In genomic region chr4:173413043-173413442, GRCh38 we compare ENCODE assay signal across 22 cellular contexts. TPM values are rescaled to one million over a fixed set of nuclear protein-coding genes. Genes with fewer than 3 reads are reported as not detected.
A peak's percentile ranks its signal among the peaks of the same experiment; 100 is the strongest.
DNase-seq lines count a peak whose midpoint lies in the region; ATAC-seq and TF ChIP-seq lines count a peak whose summit lies in the region.
"Had no signal": no experiment of that assay in that cellular context is flagged by ENCODE, and none has a peak within 500 bp of the region (broad histone marks: within the 10 kb centered on the region; RNA-seq: fewer than 3 reads in every experiment).

No MANE protein-coding gene starts in this region.

- intact Hi-C loops in CD14-positive monocyte (cut with micrococcal nuclease) (loop anchor here in 1 of 2 donors (10.0 kb wide), 2 partner anchors 238 to 408 kb away; no protein-coding TSS in a partner anchor), mucosa of descending colon (cut with DNase I, micrococcal nuclease) (loop anchor here (5.0 to 10.0 kb wide), 2 partner anchors 96 to 98 kb away; no protein-coding TSS in a partner anchor), thyroid gland (cut with DNase I) (no loop called here)

- H3K27ac Mint-ChIP-seq in CD14-positive monocyte: peak overlapping the region in 6 of 7 donors; percentile 79 to 99 (median 93)
- H3K27ac Mint-ChIP-seq: dendritic cell treated with granulocyte-macrophage colony-stimulating factor and Interleukin-4, amounts not matched to agents 40 ng/mL and 50 ng/mL, for 4 days; naive thymus-derived CD4-positive, alpha-beta T cell; T-cell had no signal

- H3K4me2 ChIP-seq in hepatocyte: no peak overlapping the region

- H3K27me3 ChIP-seq in hepatocyte (no peaks in the 10 kb centered on the region), thyroid gland (no peaks in the 10 kb centered on the region)

- DNase-seq in CD14-positive monocyte (ENCODE audit: low spot score) (no peak), KBM-7 (peak; percentile 29), cerebellar cortex (ENCODE audit: low spot score) (peak; percentile 62), hepatocyte (ENCODE audit: low spot score) (peak; percentile 17), amygdala (lab: John Stamatoyannopoulos, UW) (no peak), mucosa of descending colon (no peak), thyroid gland (no peak)
- DNase-seq: activated CD4-positive, alpha-beta T cell treated with anti-CD3 and anti-CD28 coated beads, Interleukin-2, amount 50 U/mL, for 48 hours; activated naive CD4-positive, alpha-beta T cell treated with Interleukin-2 at 50 U/mL for 16 hours; activated T-cell treated with anti-CD3 and anti-CD28 coated beads, Interleukin-2, amount 50 U/mL, for 1 hour; mammary epithelial cell; naive thymus-derived CD4-positive, alpha-beta T cell; NCI-H345; posterior cingulate gyrus; small intestine; stimulated activated CD4-positive, alpha-beta T cell treated with anti-CD3 and anti-CD28 coated beads, Interleukin-4, amount 100 ng/mL, for 24 hours; T-cell had no signal

- H3K79me2 ChIP-seq in hepatocyte: no peaks in the 10 kb centered on the region

- no peak for TF ChIP-seq POLR2A in thyroid gland (IDR thresholded peaks at IDR 0.05)

- no peaks in the 10 kb centered on the region for H3K9me3 ChIP-seq in hepatocyte (ENCODE audit: low read depth)
- H3K9me3 ChIP-seq in mucosa of descending colon: no peaks in the 10 kb centered on the region
- H3K9me3 ChIP-seq in thyroid gland: no peaks in the 10 kb centered on the region

- peaks cover 70% of the 10 kb centered on the region for H3K4me1 Mint-ChIP-seq in CD14-positive monocyte
- H3K4me1 Mint-ChIP-seq: T-cell had no signal

- H3K9me3 Mint-ChIP-seq in CD14-positive monocyte: peaks cover 0 to 5% (median 0%) of the 10 kb centered on the region in 7 donors
- H3K9me3 Mint-ChIP-seq: dendritic cell treated with granulocyte-macrophage colony-stimulating factor and Interleukin-4, amounts not matched to agents 40 ng/mL and 50 ng/mL, for 4 days; naive thymus-derived CD4-positive, alpha-beta T cell; T-cell had no signal

- in situ Hi-C loops in KBM-7 (cut with MboI; ENCODE audit: low pct_unique_long_range_greater_than_20kb, low sequenced_read_pairs): loop anchor here (10.0 to 25.0 kb wide), 2 partner anchors 98 to 401 kb away; no protein-coding TSS in a partner anchor

- ATAC-seq in HG03521 (IDR thresholded peaks at IDR 0.05; ENCODE audit: unreplicated experiment): no peak
- ATAC-seq in mucosa of descending colon: no peak
- ATAC-seq: HCT116; naive thymus-derived CD4-positive, alpha-beta T cell; T-cell had no signal

- peak overlapping the region in 1 of 2 donors; percentile 46 for H3K4me3 Mint-ChIP-seq in CD14-positive monocyte
- H3K4me3 Mint-ChIP-seq: dendritic cell treated with granulocyte-macrophage colony-stimulating factor and Interleukin-4, amounts not matched to agents 40 ng/mL and 50 ng/mL, for 4 days; naive thymus-derived CD4-positive, alpha-beta T cell; T-cell had no signal

- no peaks in the 10 kb centered on the region for H3K36me3 ChIP-seq in hepatocyte (replicated peaks; ENCODE audit: insufficient read depth, low read depth)
- no peaks in the 10 kb centered on the region for H3K36me3 ChIP-seq in mucosa of descending colon (ENCODE audit: low read depth)
- H3K36me3 ChIP-seq in thyroid gland: no peaks in the 10 kb centered on the region

- no peaks in the 10 kb centered on the region for H3K9me2 ChIP-seq in hepatocyte (replicated peaks; ENCODE audit: insufficient read depth)

- H3K27me3 Mint-ChIP-seq in CD14-positive monocyte (ENCODE audit: low read depth in 3 of 3): peaks cover 0 to 4% (median 0%) of the 10 kb centered on the region in 3 donors
- H3K27me3 Mint-ChIP-seq: dendritic cell treated with granulocyte-macrophage colony-stimulating factor and Interleukin-4, amounts not matched to agents 40 ng/mL and 50 ng/mL, for 4 days; T-cell had no signal

- H3K4me3 ChIP-seq in hepatocyte (no peak overlapping the region), mucosa of descending colon (no peak overlapping the region), thyroid gland (replicated peaks in 1 of 3) (no peak overlapping the region)

- no peaks in the 10 kb centered on the region for H4K20me1 ChIP-seq in hepatocyte (ENCODE audit: insufficient read depth, poor library complexity, severe bottlenecking)

- H2AFZ ChIP-seq in hepatocyte: no peak overlapping the region

- WGBS in hepatocyte (ENCODE audit: low lambda C conversion rate, missing lambda C conversion rate): 88% methylated on average over 1 of the region's 1 CpG
- WGBS in thyroid gland, 2 donors: 73 to 88% methylated on average over 1 of the region's 1 CpG

- H3K36me3 Mint-ChIP-seq in CD14-positive monocyte: peaks cover 11 to 14% of the 10 kb centered on the region in 2 donors
- H3K36me3 Mint-ChIP-seq: T-cell had no signal

- H3K4me1 ChIP-seq in hepatocyte (ENCODE audit: insufficient read depth): no peaks in the 10 kb centered on the region
- no peaks in the 10 kb centered on the region for H3K4me1 ChIP-seq in mucosa of descending colon (ENCODE audit: low read depth)
- no peaks in the 10 kb centered on the region for H3K4me1 ChIP-seq in thyroid gland

- no peak overlapping the region for H3K27ac ChIP-seq in hepatocyte
- no peak overlapping the region for H3K27ac ChIP-seq in thyroid gland

- TF ChIP-seq CTCF in CD14-positive monocyte (IDR thresholded peaks at IDR 0.05) (no peak), hepatocyte (IDR thresholded peaks at IDR 0.05; ENCODE audit: poor library complexity) (no peak), mucosa of descending colon (IDR thresholded peaks at IDR 0.05) (no peak), thyroid gland (IDR thresholded peaks at IDR 0.05) (no peak)

RNA-seq across cellular contexts. Expression of gene SCRG1, which starts 14.1 kb away (rescaled TPM):
- under 1 TPM; 0.08 to 0.24 TPM for polyA plus RNA-seq in CD14-positive monocyte
- total RNA-seq in hepatocyte: 2.1 and 3.5 TPM in 2 replicates
- polyA plus RNA-seq in hepatocyte: 5.1 and 6.1 TPM in 2 replicates
- 1 to 10 TPM in 1 of 3 donors, under 1 TPM in 2; 0.06 to 3.4 (median 0.41) TPM for total RNA-seq in mucosa of descending colon
- under 1 TPM in 2 of 4 donors, not detected in 2; 0.11 to 0.27 TPM for total RNA-seq in thyroid gland
- total RNA-seq: LHCN-M2; naive thymus-derived CD4-positive, alpha-beta T cell; T-cell had no signal
- polyA plus RNA-seq: keratinocyte; mammary epithelial cell; naive thymus-derived CD4-positive, alpha-beta T cell had no signal

RNA-seq across cellular contexts. Expression of gene SAP30, which starts 42.3 kb away (rescaled TPM):
- polyA plus RNA-seq in CD14-positive monocyte: 10 to 100 TPM; 16.5 to 32.2 TPM
- total RNA-seq in hepatocyte: 16.5 and 17.5 TPM in 2 replicates
- polyA plus RNA-seq in hepatocyte: 26.4 and 28.2 TPM in 2 replicates
- total RNA-seq in mucosa of descending colon: 10 to 100 TPM in 2 of 3 donors, 1 to 10 TPM in 1; 3.8 to 22.6 (median 12.4) TPM
- 10 to 100 TPM; 22.2 to 47.9 (median 29.8) TPM for total RNA-seq in thyroid gland

Comparison
In these comparisons a context has a peak if more than half of its experiments do, and no peak if none do; other contexts are left out.
1. DNase-seq: peak in KBM-7 (single experiment), cerebellar cortex (single experiment) and hepatocyte (single experiment); none in CD14-positive monocyte (single experiment), amygdala (0 of 56), mucosa of descending colon (0 of 3) and thyroid gland (0 of 2).